In the genomic region with DNA sequence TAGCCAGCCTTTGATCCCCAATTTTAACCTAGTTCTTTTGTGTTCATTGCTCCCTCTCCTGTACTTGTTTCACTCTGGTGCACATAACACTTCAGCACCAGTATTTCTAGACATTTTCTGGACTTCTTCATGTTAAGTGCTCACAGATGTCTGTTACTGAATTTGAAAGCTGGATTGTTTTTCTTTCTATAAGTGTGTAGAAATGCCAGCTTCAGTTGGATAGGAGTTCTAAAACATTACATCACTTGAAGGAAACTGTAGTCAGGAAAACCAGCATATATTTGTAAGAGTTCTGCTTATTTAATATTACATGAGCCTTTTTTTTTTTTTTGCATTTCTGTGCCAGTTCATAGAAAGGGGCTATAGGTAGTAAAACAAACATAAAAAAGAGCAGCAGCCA, we compare ENCODE assay signal across 24 cellular contexts. TPM values are rescaled to one million over a fixed set of nuclear protein-coding genes. Genes with fewer than 3 reads are reported as not detected.
DNase-seq lines count a peak whose midpoint lies in the region; ATAC-seq, FAIRE-seq and TF ChIP-seq lines count a peak whose summit lies in the region.
"Had no signal": no experiment of that assay in that cellular context is flagged by ENCODE, and none has a peak within 500 bp of the region (broad histone marks: within the 10 kb centered on the region; RNA-seq: fewer than 3 reads in every experiment).

No MANE protein-coding gene starts in this region.

- H3K4me2 ChIP-seq in HepG2 (ENCODE audit: low read depth, low read length) (no peak overlapping the region), Karpas-422 (ENCODE audit: low read depth, low read length, poor library complexity, severe bottlenecking) (no peak overlapping the region)
- H3K4me2 ChIP-seq: BLaER1 treated with 17β-estradiol and CSF1 and Interleukin-3, amounts not matched to agents 10 nM and 100 nM had no signal

- POLR2A ChIA-PET in HepG2 (lab: Yijun Ruan, JAX): no interaction called here

- H3K9ac ChIP-seq in HepG2 (ENCODE audit: insufficient read depth, low read depth, low read length) (no peak overlapping the region), Karpas-422 (ENCODE audit: low read length) (no peak overlapping the region)
- H3K9ac ChIP-seq: BLaER1 treated with 17β-estradiol and CSF1 and Interleukin-3, amounts not matched to agents 10 nM and 100 nM had no signal

- ATAC-seq in HepG2 (no peak), right lobe of liver (no peak)
- ATAC-seq in activated naive CD4-positive, alpha-beta T cell treated with anti-CD3 and anti-CD28 coated beads, Interleukin-2, amount 50 U/mL, for 72 hours: no peak
- ATAC-seq: HCT116 had no signal

- peak overlapping the region; percentile 52 for H3K27ac Mint-ChIP-seq in chondrocyte (ENCODE audit: unreplicated experiment)
- H3K27ac Mint-ChIP-seq in activated naive CD4-positive, alpha-beta T cell treated with anti-CD3 and anti-CD28 coated beads, Interleukin-2, amount 50 U/mL, for 72 hours: no peak overlapping the region
- H3K27ac Mint-ChIP-seq: CD4-positive, alpha-beta memory T cell; IgD-negative memory B cell had no signal

- H3K27me3 ChIP-seq in HepG2 (ENCODE audit: control insufficient read depth in 1 of 2, insufficient read depth in 2 of 2, low read length in 2 of 2) (no peaks in the 10 kb centered on the region; a peak in 1 of 5 replicates), right lobe of liver (no peaks in the 10 kb centered on the region), Karpas-422 (ENCODE audit: low read length) (no peaks in the 10 kb centered on the region)
- H3K27me3 ChIP-seq: BLaER1 treated with 17β-estradiol and CSF1 and Interleukin-3, amounts not matched to agents 10 nM and 100 nM; Peyer's patch; SJCRH30 had no signal

- no peak for FAIRE-seq in HepG2 (lab: Jason Lieb, UNC)
- FAIRE-seq: G401.6, GM18507, H1, HTR-8/SVneo had no signal

- no peaks in the 10 kb centered on the region for H3K9me2 ChIP-seq in Karpas-422 (replicated peaks; ENCODE audit: insufficient read depth, low read length)

- H3K4me3 Mint-ChIP-seq in chondrocyte (ENCODE audit: unreplicated experiment): no peak overlapping the region
- H3K4me3 Mint-ChIP-seq: CD4-positive, alpha-beta memory T cell; IgD-negative memory B cell had no signal

- H3K36me3 ChIP-seq in HepG2 (replicated peaks in 1 of 2; ENCODE audit: control insufficient read depth in 1 of 2, insufficient read depth in 2 of 2, low read length in 2 of 2) (peaks cover 21 to 63% of the 10 kb centered on the region in 2 experiments), right lobe of liver (peaks cover 0 to 57% (median 23%) of the 10 kb centered on the region in 4 donors), Karpas-422 (ENCODE audit: insufficient read depth, low read length) (peaks cover 73% of the 10 kb centered on the region)

- no peak for TF ChIP-seq RAD21 in HepG2 (CRISPR knock-in tag; IDR thresholded peaks at IDR 0.05)

- H3K9me3 Mint-ChIP-seq in chondrocyte (ENCODE audit: low read depth): no peaks in the 10 kb centered on the region
- H3K9me3 Mint-ChIP-seq in activated naive CD4-positive, alpha-beta T cell treated with anti-CD3 and anti-CD28 coated beads, Interleukin-2, amount 50 U/mL, for 72 hours: no peaks in the 10 kb centered on the region
- H3K9me3 Mint-ChIP-seq: CD4-positive, alpha-beta memory T cell; IgD-negative memory B cell had no signal

- TSS peak; percentile 5 for BruUV-seq in HepG2 (replicated peaks; lab: Mats Ljungman, UMichigan)

- H3K4me1 Mint-ChIP-seq in chondrocyte (ENCODE audit: low read depth): peaks cover 32% of the 10 kb centered on the region

- H3K4me3 ChIP-seq in HepG2 (replicated peaks in 1 of 3; ENCODE audit: insufficient read depth in 1 of 3, low read depth in 2 of 3, low read length in 3 of 3) (no peak overlapping the region), right lobe of liver (no peak overlapping the region), Karpas-422 (ENCODE audit: low read length) (no peak overlapping the region)
- H3K4me3 ChIP-seq: BLaER1 treated with 17β-estradiol and CSF1 and Interleukin-3, amounts not matched to agents 10 nM and 100 nM; Peyer's patch; SJCRH30 had no signal

- TF ChIP-seq EP300 in HepG2 (IDR thresholded peaks at IDR 0.05; ENCODE audit: low read depth in 2 of 2, low read length in 2 of 2): no peak
- no peak for TF ChIP-seq EP300 in HepG2 (CRISPR knock-in tag; IDR thresholded peaks at IDR 0.05; ENCODE audit: borderline replicate concordance)

- in situ Hi-C loops in HepG2 (cut with HindIII; ENCODE audit: extremely low pct_ligation_motif_present, low pct_unique_long_range_greater_than_20kb): no loop called here

- H3K4me1 ChIP-seq in HepG2 (ENCODE audit: insufficient read depth, low read length) (peaks cover 24% of the 10 kb centered on the region), right lobe of liver (no peaks in the 10 kb centered on the region), Karpas-422 (ENCODE audit: low read length) (no peaks in the 10 kb centered on the region)
- H3K4me1 ChIP-seq: BLaER1 treated with 17β-estradiol and CSF1 and Interleukin-3, amounts not matched to agents 10 nM and 100 nM; Caco-2; Peyer's patch; SJCRH30 had no signal

- no peaks in the 10 kb centered on the region for H3K79me2 ChIP-seq in HepG2 (ENCODE audit: insufficient read depth, low read length)
- peaks cover 5% of the 10 kb centered on the region for H3K79me2 ChIP-seq in Karpas-422 (ENCODE audit: low read length)

- no peaks in the 10 kb centered on the region for H4K20me1 ChIP-seq in HepG2 (ENCODE audit: insufficient read depth, low read length)
- no peaks in the 10 kb centered on the region for H4K20me1 ChIP-seq in Karpas-422 (ENCODE audit: insufficient read depth, low read depth, low read length)

- no peak for DNase-seq in HepG2 (ENCODE audit: low spot score)
- DNase-seq in right lobe of liver: no peak
- no peak for DNase-seq in chondrocyte (ENCODE audit: low spot score)
- DNase-seq in fibroblast of peridontal ligament (ENCODE audit: extremely low read depth): peak; percentile 81
- DNase-seq in occipital lobe (lab: John Stamatoyannopoulos, UW): no peak
- no peak for DNase-seq in Karpas-422
- no peak for DNase-seq in activated naive CD4-positive, alpha-beta T cell treated with anti-CD3 and anti-CD28 coated beads, Interleukin-2, amount 50 U/mL, for 72 hours (ENCODE audit: low spot score in 2 of 2)
- DNase-seq: Caco-2; CD4-positive, alpha-beta memory T cell; DMS 273 treated with DMSO at 0.1 percent for 48 hours; MV-4-11; NCI-H2081; NCI-H2171; NCI-H345; NCI-H82; Peyer's patch; SJCRH30 had no signal

- H2AFZ ChIP-seq in HepG2 (ENCODE audit: low read length) (no peak overlapping the region), Karpas-422 (ENCODE audit: low read length) (no peak overlapping the region)

- H3K9me3 ChIP-seq in HepG2 (ENCODE audit: low read length) (no peaks in the 10 kb centered on the region), right lobe of liver (no peaks in the 10 kb centered on the region), Karpas-422 (ENCODE audit: low read length) (no peaks in the 10 kb centered on the region)
- H3K9me3 ChIP-seq: BLaER1 treated with 17β-estradiol and CSF1 and Interleukin-3, amounts not matched to agents 10 nM and 100 nM; Caco-2; Peyer's patch; SJCRH30 had no signal

- no peaks in the 10 kb centered on the region for H3K27me3 Mint-ChIP-seq in chondrocyte (ENCODE audit: low read depth)
- H3K27me3 Mint-ChIP-seq: CD4-positive, alpha-beta memory T cell; IgD-negative memory B cell had no signal

- peaks cover 36% of the 10 kb centered on the region for H3K36me3 Mint-ChIP-seq in chondrocyte (ENCODE audit: low read depth)
- peaks cover 27% of the 10 kb centered on the region in 2 donors for H3K36me3 Mint-ChIP-seq in activated naive CD4-positive, alpha-beta T cell treated with anti-CD3 and anti-CD28 coated beads, Interleukin-2, amount 50 U/mL, for 72 hours

- CTCF ChIA-PET in HepG2 (lab: Yijun Ruan, JAX; ENCODE audit: low intra/inter-chr PET ratio, low total read pairs): no interaction called here

- no peak for TF ChIP-seq CTCF in HepG2 (CRISPR knock-in tag; IDR thresholded peaks at IDR 0.05)
- TF ChIP-seq CTCF in right lobe of liver (IDR thresholded peaks at IDR 0.05): no peak
- no peak for TF ChIP-seq CTCF in chondrocyte (IDR thresholded peaks at IDR 0.05)

- no peak for TF ChIP-seq POLR2A in HepG2 (IDR thresholded peaks at IDR 0.05; ENCODE audit: insufficient read depth in 1 of 2, low read depth in 2 of 2, low read length in 2 of 2)
- TF ChIP-seq POLR2A in right lobe of liver (IDR thresholded peaks at IDR 0.05): no peak

- intact Hi-C loops in HepG2 (cut with micrococcal nuclease; ENCODE audit: unreplicated experiment): no loop called here
- intact Hi-C loops in right lobe of liver (cut with DNase I): no loop called here

- H3K27ac ChIP-seq in HepG2 (ENCODE audit: extremely low read length, insufficient read depth, low read length): no peak overlapping the region
- H3K27ac ChIP-seq in right lobe of liver: no peak overlapping the region
- H3K27ac ChIP-seq in Karpas-422 (ENCODE audit: low read length): no peak overlapping the region
- H3K27ac ChIP-seq: BLaER1 treated with 17β-estradiol and CSF1 and Interleukin-3, amounts not matched to agents 10 nM and 100 nM; Peyer's patch; SJCRH30 had no signal

RNA-seq across cellular contexts. Expression of a gene that starts 21.6 kb away (rescaled TPM):
- 33.4 and 38.0 TPM in 2 replicates for total RNA-seq in HepG2 (2016; rRNA removed; fragmentation: Illumina TruSeq; extraction: Trizol)
- 11.0 and 12.1 TPM in 2 replicates for total RNA-seq in HepG2 (2016; cell fraction: cytosol; rRNA removed; fragmentation: Illumina TruSeq; extraction: Trizol; ENCODE audit: low read depth)
- total RNA-seq in HepG2 (2016; cell fraction: insoluble cytoplasmic fraction; rRNA removed; fragmentation: Illumina TruSeq; extraction: Trizol): 36.8 and 38.6 TPM in 2 replicates
- 23.6 and 28.2 TPM in 2 replicates for total RNA-seq in HepG2 (2016; cell fraction: membrane; rRNA removed; fragmentation: Illumina TruSeq; extraction: Trizol)
- 43.9 and 45.3 TPM in 2 replicates for total RNA-seq in HepG2 (2016; cell fraction: nucleus; rRNA removed; fragmentation: Illumina TruSeq; extraction: Trizol)
- 6.6 and 7.1 TPM in 2 replicates for polyA plus RNA-seq in HepG2 (2011; rRNA removed)
- polyA plus RNA-seq in HepG2 (2011; cell fraction: cytosol; rRNA removed): 4.1 and 6.0 TPM in 2 replicates
- 5.6 and 6.7 TPM in 2 replicates for polyA plus RNA-seq in HepG2 (2011; cell fraction: nucleus; rRNA removed)
- polyA plus RNA-seq in HepG2 (2012): 10.0 and 10.9 TPM in 2 replicates
- polyA plus RNA-seq in HepG2 (2016; cell fraction: cytosol; fragmentation: Illumina TruSeq; extraction: Trizol; ENCODE audit: low read depth): 1.2 and 1.3 TPM in 2 replicates
- polyA plus RNA-seq in HepG2 (2016; cell fraction: insoluble cytoplasmic fraction; fragmentation: Illumina TruSeq; extraction: Trizol; ENCODE audit: low read depth): 22.8 and 23.8 TPM in 2 replicates
- polyA plus RNA-seq in HepG2 (2016; cell fraction: membrane; fragmentation: Illumina TruSeq; extraction: Trizol; ENCODE audit: low read depth): 3.5 and 3.9 TPM in 2 replicates
- polyA plus RNA-seq in HepG2 (2016; cell fraction: nucleus; fragmentation: Illumina TruSeq; extraction: Trizol; ENCODE audit: insufficient read depth, low read depth): 28.1 and 37.6 TPM in 2 replicates
- polyA minus RNA-seq in HepG2 (2011; rRNA and poly(A)+ RNA removed; ENCODE audit: low replicate concordance): 13.2 and 38.2 TPM in 2 replicates
- 9.9 and 12.2 TPM in 2 replicates for polyA minus RNA-seq in HepG2 (2011; cell fraction: cytosol; rRNA and poly(A)+ RNA removed)
- 31.5 and 45.8 TPM in 2 replicates for polyA minus RNA-seq in HepG2 (2011; cell fraction: nucleus; rRNA and poly(A)+ RNA removed)
- total RNA-seq in right lobe of liver: 1 to 10 TPM; 6.3 to 9.8 (median 7.8) TPM
- total RNA-seq in chondrocyte: 10.2 to 16.3 TPM (median 12.5 TPM) in 3 replicates
- total RNA-seq in occipital lobe: 22.0 TPM
- total RNA-seq in Karpas-422 (2014; rRNA removed; shearing (Covaris generic); ENCODE audit: low replicate concordance): 27.1 and 56.9 TPM in 2 replicates
- 10 to 100 TPM; 28.9 to 38.0 TPM for total RNA-seq in activated naive CD4-positive, alpha-beta T cell treated with anti-CD3 and anti-CD28 coated beads, Interleukin-2, amount 50 U/mL, for 72 hours

RNA-seq across cellular contexts. Expression of a gene that starts 21.8 kb away (rescaled TPM):
- 1.2 and 1.4 TPM in 2 replicates for total RNA-seq in HepG2 (2016; rRNA removed; fragmentation: Illumina TruSeq; extraction: Trizol)
- 1.1 and 1.3 TPM in 2 replicates for total RNA-seq in HepG2 (2016; cell fraction: cytosol; rRNA removed; fragmentation: Illumina TruSeq; extraction: Trizol; ENCODE audit: low read depth)
- 0.74 and 1.2 TPM in 2 replicates for total RNA-seq in HepG2 (2016; cell fraction: insoluble cytoplasmic fraction; rRNA removed; fragmentation: Illumina TruSeq; extraction: Trizol)
- total RNA-seq in HepG2 (2016; cell fraction: membrane; rRNA removed; fragmentation: Illumina TruSeq; extraction: Trizol): 0.34 and 0.49 TPM in 2 replicates
- total RNA-seq in HepG2 (2016; cell fraction: nucleus; rRNA removed; fragmentation: Illumina TruSeq; extraction: Trizol): 2.2 and 2.3 TPM in 2 replicates
- polyA plus RNA-seq in HepG2 (2011; rRNA removed): 0.69 and 0.91 TPM in 2 replicates
- 0.16 and 0.24 TPM in 2 replicates for polyA plus RNA-seq in HepG2 (2011; cell fraction: cytosol; rRNA removed)
- polyA plus RNA-seq in HepG2 (2011; cell fraction: nucleus; rRNA removed): 1.3 and 1.7 TPM in 2 replicates
- 0.71 and 1.9 TPM in 2 replicates for polyA plus RNA-seq in HepG2 (2012)
- polyA plus RNA-seq in HepG2 (2016; cell fraction: cytosol; fragmentation: Illumina TruSeq; extraction: Trizol; ENCODE audit: low read depth): 0.03 TPM in 2 replicates
- 0.59 and 0.84 TPM in 2 replicates for polyA plus RNA-seq in HepG2 (2016; cell fraction: insoluble cytoplasmic fraction; fragmentation: Illumina TruSeq; extraction: Trizol; ENCODE audit: low read depth)
- 0.07 and 0.14 TPM in 2 replicates for polyA plus RNA-seq in HepG2 (2016; cell fraction: membrane; fragmentation: Illumina TruSeq; extraction: Trizol; ENCODE audit: low read depth)
- polyA plus RNA-seq in HepG2 (2016; cell fraction: nucleus; fragmentation: Illumina TruSeq; extraction: Trizol; ENCODE audit: insufficient read depth, low read depth): 2.0 and 3.5 TPM in 2 replicates
- polyA minus RNA-seq in HepG2 (2011; rRNA and poly(A)+ RNA removed; ENCODE audit: low replicate concordance): 0.14 and 0.40 TPM in 2 replicates
- polyA minus RNA-seq in HepG2 (2011; cell fraction: cytosol; rRNA and poly(A)+ RNA removed): not detected in 2 replicates
- 1.8 and 3.5 TPM in 2 replicates for polyA minus RNA-seq in HepG2 (2011; cell fraction: nucleus; rRNA and poly(A)+ RNA removed)
- total RNA-seq in right lobe of liver: 1 to 10 TPM in 3 of 6 experiments, under 1 TPM in 3; 0.43 to 1.6 (median 0.96) TPM
- 2.9 to 3.4 TPM (median 3.2 TPM) in 3 replicates for total RNA-seq in chondrocyte
- 6.6 TPM for total RNA-seq in occipital lobe
- 2.8 and 9.4 TPM in 2 replicates for total RNA-seq in Karpas-422 (2014; rRNA removed; shearing (Covaris generic); ENCODE audit: low replicate concordance)
- total RNA-seq in activated naive CD4-positive, alpha-beta T cell treated with anti-CD3 and anti-CD28 coated beads, Interleukin-2, amount 50 U/mL, for 72 hours: 1 to 10 TPM in 1 of 2 donors, under 1 TPM in 1; 0.77 to 4.0 TPM
